In the genomic region with DNA sequence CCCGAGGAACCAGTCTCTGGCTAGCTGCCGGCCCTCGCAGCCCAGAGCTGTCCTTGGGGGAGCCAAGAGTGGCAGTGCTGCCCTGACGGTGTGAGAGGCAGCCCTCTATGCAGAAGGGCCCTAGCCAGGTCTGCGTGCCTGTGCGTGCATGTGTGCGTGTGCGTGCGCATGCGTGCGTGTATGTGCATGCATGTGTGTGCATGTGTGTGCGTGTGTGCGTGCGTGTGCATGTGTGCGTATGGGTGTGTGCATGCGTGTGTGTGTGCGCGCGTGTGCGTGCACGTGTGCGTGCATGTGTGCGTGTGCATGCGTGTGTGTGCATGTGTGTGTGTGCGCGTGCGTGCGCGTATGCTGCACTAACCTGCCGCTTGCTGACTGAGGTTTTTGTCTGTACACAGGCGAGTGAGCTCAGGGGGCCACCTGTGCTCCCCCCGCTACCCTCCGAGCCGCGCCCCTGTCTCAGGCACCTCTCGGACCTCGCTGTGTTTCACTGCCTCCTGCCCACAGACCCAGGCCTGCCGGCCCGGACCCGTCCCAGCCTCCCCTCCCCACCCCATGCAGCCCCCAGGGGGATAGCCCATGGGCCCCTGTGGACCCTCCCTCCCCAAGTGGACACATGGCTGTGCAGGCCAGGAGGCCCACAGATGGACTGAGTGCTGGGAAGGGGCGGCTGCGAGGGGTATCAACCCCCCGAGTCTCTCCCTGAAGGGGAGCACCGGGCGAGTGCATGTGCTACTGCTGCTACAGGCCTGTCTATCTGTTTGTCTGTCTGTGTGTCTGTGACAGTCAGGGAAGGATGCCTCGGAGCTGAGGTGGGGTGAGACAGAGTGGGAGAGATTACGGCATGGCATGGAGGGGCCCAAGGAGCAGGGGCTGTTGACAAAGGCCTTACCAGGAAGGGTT, we compare ENCODE assay signal across 18 cellular contexts. TPM values are rescaled to one million over a fixed set of nuclear protein-coding genes. Genes with fewer than 3 reads are reported as not detected.
DNase-seq lines count a peak whose midpoint lies in the region; ATAC-seq, FAIRE-seq and TF ChIP-seq lines count a peak whose summit lies in the region.
"Had no signal": no experiment of that assay in that cellular context is flagged by ENCODE, and none has a peak within 500 bp of the region (broad histone marks: within the 10 kb centered on the region; RNA-seq: fewer than 3 reads in every experiment).

No MANE protein-coding gene starts in this region.

- intact Hi-C loops in GM12878 (cut with micrococcal nuclease; ENCODE audit: unreplicated experiment), result no loop called here
- intact Hi-C loops in kidney (cut with DNase I), result no loop called here
- intact Hi-C loops in Calu3 (cut with micrococcal nuclease; ENCODE audit: unreplicated experiment), result no loop called here

- H3K27ac Mint-ChIP-seq in Calu3 (ENCODE audit: unreplicated experiment), result no peak overlapping the region
- H3K27ac Mint-ChIP-seq: CD8-positive, alpha-beta memory T cell; IgD-negative memory B cell had no signal

- H3K4me3 ChIP-seq in GM12878 (no peak overlapping the region), kidney (ENCODE audit: low read length in 2 of 2) (no peak overlapping the region), thoracic aorta (no peak overlapping the region)
- H3K4me3 ChIP-seq: HAP-1, SJSA1 had no signal

- no peak overlapping the region for H2AFZ ChIP-seq in GM12878 (ENCODE audit: control insufficient read depth, low read depth, low read length)

- H3K4me1 ChIP-seq in GM12878 (ENCODE audit: control insufficient read depth, insufficient read depth, low read length), result no peaks in the 10 kb centered on the region
- H3K4me1 ChIP-seq in kidney (ENCODE audit: control insufficient read depth in 1 of 2, insufficient read depth in 1 of 2, low read depth in 1 of 2, low read length in 2 of 2), result no peaks in the 10 kb centered on the region
- peaks cover 15 to 90% of the 10 kb centered on the region in 2 donors for H3K4me1 ChIP-seq in thoracic aorta (ENCODE audit: control insufficient read depth in 1 of 2, low read depth in 2 of 2)
- H3K4me1 ChIP-seq: HAP-1 had no signal

- TF ChIP-seq CTCF in GM12878 (IDR thresholded peaks at IDR 0.05 in 2 of 3, conservative IDR thresholded peaks at IDR 0.05 in 1 of 3; ENCODE audit: control insufficient read depth in 2 of 3, extremely low read depth in 1 of 3, insufficient read depth in 1 of 3, low read depth in 3 of 3, low read length in 3 of 3) (no peak), kidney (IDR thresholded peaks at IDR 0.05; ENCODE audit: borderline replicate concordance, extremely low read depth, insufficient read depth) (no peak), thoracic aorta (IDR thresholded peaks at IDR 0.05) (no peak), Calu3 (IDR thresholded peaks at IDR 0.05; ENCODE audit: unreplicated experiment) (no peak)

- H3K36me3 ChIP-seq in GM12878 (ENCODE audit: control insufficient read depth in 2 of 2, insufficient read depth in 2 of 2, low read length in 1 of 2), result no peaks in the 10 kb centered on the region
- H3K36me3 ChIP-seq in kidney (ENCODE audit: control insufficient read depth in 1 of 2, insufficient read depth in 2 of 2, low read length in 2 of 2), result no peaks in the 10 kb centered on the region
- H3K36me3 ChIP-seq in thoracic aorta, result peaks cover 87% of the 10 kb centered on the region
- H3K36me3 ChIP-seq: HAP-1, SJSA1 had no signal

- H3K27me3 ChIP-seq in GM12878 (replicated peaks in 1 of 2; ENCODE audit: control insufficient read depth in 2 of 2, insufficient read depth in 2 of 2, low read length in 1 of 2) (no peaks in the 10 kb centered on the region), thoracic aorta (replicated peaks; ENCODE audit: insufficient read depth) (no peaks in the 10 kb centered on the region)
- H3K27me3 ChIP-seq: SJSA1 had no signal

- H3K27me3 Mint-ChIP-seq in Calu3 (ENCODE audit: unreplicated experiment), result no peaks in the 10 kb centered on the region

- ATAC-seq in GM12878, result no peak
- ATAC-seq in thoracic aorta (ENCODE audit: insufficient number of reproducible peaks, low FRiP score, low read depth), result no peak
- ATAC-seq in HG03196 (IDR thresholded peaks at IDR 0.05; ENCODE audit: unreplicated experiment), result no peak

- TF ChIP-seq EP300 in GM12878 (IDR thresholded peaks at IDR 0.05; ENCODE audit: borderline replicate concordance in 1 of 2, control insufficient read depth in 1 of 2, low read depth in 2 of 2, low read length in 2 of 2), result no peak

- H3K9ac ChIP-seq in GM12878 (ENCODE audit: control insufficient read depth, insufficient read depth, low read length), result no peak overlapping the region
- no peak overlapping the region for H3K9ac ChIP-seq in kidney (ENCODE audit: low read length in 2 of 2)

- no peak overlapping the region for H3K4me3 Mint-ChIP-seq in Calu3 (ENCODE audit: low read depth, unreplicated experiment)
- H3K4me3 Mint-ChIP-seq: CD8-positive, alpha-beta memory T cell; IgD-negative memory B cell had no signal

- H3K9me3 Mint-ChIP-seq in Calu3 (ENCODE audit: low read depth, unreplicated experiment), result no peaks in the 10 kb centered on the region
- H3K9me3 Mint-ChIP-seq: CD8-positive, alpha-beta memory T cell had no signal

- DNase-seq in HTR-8/SVneo (ENCODE audit: insufficient read length, low spot score), result no peak
- DNase-seq in GM12878 (ENCODE audit: low read depth, low spot score), result no peak
- DNase-seq in kidney, result peak; percentile 75
- DNase-seq in thoracic aorta (ENCODE audit: low spot score), result no peak
- no peak for DNase-seq in activated T-cell treated with anti-CD3 and anti-CD28 coated beads, Interleukin-2, amount 50 U/mL, for 48 hours
- no peak for DNase-seq in Calu3
- DNase-seq: CD8-positive, alpha-beta memory T cell; EL; MV-4-11; NCI-H1436; NCI-H2081 treated with DMSO at 0.1 percent for 48 hours; NCI-H524 had no signal

- BruUV-seq in GM12878 (replicated peaks; lab: Mats Ljungman, UMichigan) (no TSS peak), Calu3 (replicated peaks; lab: Mats Ljungman, UMichigan) (no TSS peak)

- POLR2A ChIA-PET in GM12878 (lab: Charles Lee), result no interaction called here

- RAD21 ChIA-PET in GM12878 (lab: Charles Lee; ENCODE audit: unreplicated experiment), result no interaction called here

- no peak for TF ChIP-seq RAD21 in GM12878 (IDR thresholded peaks at IDR 0.05; ENCODE audit: insufficient read depth, low read depth, low read length)

- H3K36me3 Mint-ChIP-seq in Calu3 (ENCODE audit: insufficient read depth, unreplicated experiment), result no peaks in the 10 kb centered on the region
- H3K36me3 Mint-ChIP-seq: CD8-positive, alpha-beta memory T cell had no signal

- H4K20me1 ChIP-seq in GM12878 (ENCODE audit: control insufficient read depth, insufficient read depth), result no peaks in the 10 kb centered on the region

- 69% methylated on average over 47 of the region's 47 CpGs for WGBS in GM12878 (ENCODE audit: insufficient coverage, insufficient replicate concordance, low lambda C conversion rate, missing lambda C conversion rate)

- H3K4me1 Mint-ChIP-seq in Calu3 (ENCODE audit: low read depth, unreplicated experiment), result peaks cover 13% of the 10 kb centered on the region
- H3K4me1 Mint-ChIP-seq: CD8-positive, alpha-beta memory T cell; IgD-negative memory B cell had no signal

- TF ChIP-seq POLR2A in GM12878 (IDR thresholded peaks at IDR 0.05; ENCODE audit: low read depth, low read length), result no peak

- SMC1A ChIA-PET in GM12878 (lab: Charles Lee; ENCODE audit: uncharacterized antibody, unreplicated experiment), result no interaction called here

- FAIRE-seq in HTR-8/SVneo (lab: Jason Lieb, UNC) (peak; percentile 96), GM12878 (lab: Jason Lieb, UNC) (no peak), kidney (lab: Jason Lieb, UNC) (no peak)

- in situ Hi-C loops in GM12878 (cut with MboI), result no loop called here

- CTCF ChIA-PET in GM12878 (lab: Yijun Ruan, JAX), result no interaction called here
- CTCF ChIA-PET in Calu3 (lab: Charles Lee), result interaction anchor here (0.6 kb wide), 1 partner anchor 47 kb away, joined by 4 read pairs; no protein-coding TSS in a partner anchor

- no peak overlapping the region for H3K4me2 ChIP-seq in GM12878 (ENCODE audit: control insufficient read depth, insufficient read depth)

- H3K9me3 ChIP-seq in GM12878 (replicated peaks; ENCODE audit: control insufficient read depth, insufficient read depth, low read length) (no peaks in the 10 kb centered on the region), kidney (ENCODE audit: control insufficient read depth in 1 of 2, low read length in 2 of 2) (no peaks in the 10 kb centered on the region), thoracic aorta (no peaks in the 10 kb centered on the region)
- H3K9me3 ChIP-seq: HAP-1, SJSA1 had no signal

- H3K79me2 ChIP-seq in GM12878 (ENCODE audit: control insufficient read depth, insufficient read depth, low read length), result no peaks in the 10 kb centered on the region

- no peak overlapping the region for H3K27ac ChIP-seq in GM12878 (ENCODE audit: control insufficient read depth, insufficient read depth)
- no peak overlapping the region for H3K27ac ChIP-seq in kidney (ENCODE audit: low read depth in 2 of 2, low read length in 2 of 2)
- peak overlapping the region; percentile 62 to 99 for H3K27ac ChIP-seq in thoracic aorta
- H3K27ac ChIP-seq: SJSA1 had no signal

RNA-seq across cellular contexts. Expression of gene SPEG, which starts 31.3 kb away (rescaled TPM):
- total RNA-seq in GM12878 (2013; cell fraction: nucleolus; rRNA removed), result not detected in 2 replicates
- total RNA-seq in GM12878 (2014; rRNA removed) (not detected in 2 replicates), GM12878 (2014; rRNA removed; fragmentation: Illumina TruSeq; extraction: Trizol) (not detected in 2 replicates), GM12878 (2021) (0.28 TPM in 1 of 2 replicates, not detected in the other), kidney (26.6 TPM), thoracic aorta (100 to 1,000 TPM; 426 to 455 TPM), Calu3 (2022) (13.4 and 16.7 TPM in 2 replicates)
- not detected for polyA plus RNA-seq in GM12878 (2011; ENCODE audit: low read depth)
- polyA plus RNA-seq in GM12878 (2011; rRNA removed) (not detected in 2 replicates), GM12878 (2014; fragmentation: Illumina TruSeq; extraction: Trizol) (not detected in 2 replicates), GM12878 (2014; fragmentation: Nextera tagmentation; extraction: Ambion mirVana) (not detected), GM12878 (2014; rRNA removed) (0.01 and 0.03 TPM in 2 replicates), GM12878 (2016; fragmentation: Nextera tagmentation; extraction: Ambion mirVana) (not detected), kidney (ENCODE audit: insufficient read depth, low read depth, low replicate concordance) (13.1 TPM)
- 0.01 and 0.02 TPM in 2 replicates for polyA plus RNA-seq in GM12878 (2011; cell fraction: cytosol; rRNA removed)
- 0.21 TPM in 1 of 2 replicates, not detected in the other for polyA plus RNA-seq in GM12878 (2011; cell fraction: nucleus; rRNA removed)
- polyA plus RNA-seq in GM12878 (2012), result 0.17 TPM in 1 of 2 replicates, not detected in the other
- polyA minus RNA-seq in GM12878 (2011; rRNA and poly(A)+ RNA removed), result not detected in 2 replicates
- polyA minus RNA-seq in GM12878 (2011; cell fraction: cytosol; rRNA and poly(A)+ RNA removed), result not detected in 2 replicates
- polyA minus RNA-seq in GM12878 (2011; cell fraction: nucleus; rRNA and poly(A)+ RNA removed), result not detected in 2 replicates
- polyA plus RNA-seq: IgD-negative memory B cell had no signal

RNA-seq across cellular contexts. Expression of gene GMPPA, which starts 32.8 kb away (rescaled TPM):
- total RNA-seq in GM12878 (2013; cell fraction: nucleolus; rRNA removed), result 20.1 and 20.9 TPM in 2 replicates
- total RNA-seq in GM12878 (2014; rRNA removed) (44.6 and 45.9 TPM in 2 replicates), GM12878 (2014; rRNA removed; fragmentation: Illumina TruSeq; extraction: Trizol) (23.4 and 24.4 TPM in 2 replicates), GM12878 (2021) (37.6 and 45.3 TPM in 2 replicates), kidney (33.9 TPM), thoracic aorta (10 to 100 TPM; 30.5 to 56.5 TPM), Calu3 (2022) (53.0 and 59.4 TPM in 2 replicates)
- polyA plus RNA-seq in GM12878 (2011; ENCODE audit: low read depth), result 51.7 TPM
- polyA plus RNA-seq in GM12878 (2011; rRNA removed) (31.1 and 53.6 TPM in 2 replicates), GM12878 (2014; fragmentation: Illumina TruSeq; extraction: Trizol) (35.6 and 38.9 TPM in 2 replicates), GM12878 (2014; fragmentation: Nextera tagmentation; extraction: Ambion mirVana) (10 to 100 TPM in 1 of 2 experiments, 1 to 10 TPM in 1; 1.9 to 10.2 TPM), GM12878 (2014; rRNA removed) (49.9 and 54.5 TPM in 2 replicates), GM12878 (2016; fragmentation: Nextera tagmentation; extraction: Ambion mirVana) (10 to 100 TPM; 66.8 to 83.2 TPM), kidney (ENCODE audit: insufficient read depth, low read depth, low replicate concordance) (53.1 TPM)
- 80.7 and 80.9 TPM in 2 replicates for polyA plus RNA-seq in GM12878 (2011; cell fraction: cytosol; rRNA removed)
- polyA plus RNA-seq in GM12878 (2011; cell fraction: nucleus; rRNA removed), result 106 and 110 TPM in 2 replicates
- polyA plus RNA-seq in GM12878 (2012), result 47.7 and 54.4 TPM in 2 replicates
- 53.2 and 62.3 TPM in 2 replicates for polyA minus RNA-seq in GM12878 (2011; rRNA and poly(A)+ RNA removed)
- polyA minus RNA-seq in GM12878 (2011; cell fraction: cytosol; rRNA and poly(A)+ RNA removed), result 16.4 and 26.6 TPM in 2 replicates
- 18.9 and 24.5 TPM in 2 replicates for polyA minus RNA-seq in GM12878 (2011; cell fraction: nucleus; rRNA and poly(A)+ RNA removed)

RNA-seq across cellular contexts. Expression of gene DES, which starts 47.7 kb away (rescaled TPM):
- not detected in 2 replicates for total RNA-seq in GM12878 (2013; cell fraction: nucleolus; rRNA removed)
- total RNA-seq in GM12878 (2014; rRNA removed) (not detected in 2 replicates), GM12878 (2014; rRNA removed; fragmentation: Illumina TruSeq; extraction: Trizol) (not detected in 2 replicates), GM12878 (2021) (0.66 and 0.80 TPM in 2 replicates), kidney (74.2 TPM), thoracic aorta (100 to 1,000 TPM; 146 to 302 TPM), Calu3 (2022) (not detected in 2 replicates)
- not detected for polyA plus RNA-seq in GM12878 (2011; ENCODE audit: low read depth)
- polyA plus RNA-seq in GM12878 (2011; rRNA removed) (not detected in 2 replicates), GM12878 (2014; fragmentation: Illumina TruSeq; extraction: Trizol) (not detected in 2 replicates), GM12878 (2014; fragmentation: Nextera tagmentation; extraction: Ambion mirVana) (not detected), GM12878 (2014; rRNA removed) (not detected in 2 replicates), GM12878 (2016; fragmentation: Nextera tagmentation; extraction: Ambion mirVana) (not detected), kidney (ENCODE audit: insufficient read depth, low read depth, low replicate concordance) (30.0 TPM)
- polyA plus RNA-seq in GM12878 (2011; cell fraction: cytosol; rRNA removed), result not detected in 2 replicates
- not detected in 2 replicates for polyA plus RNA-seq in GM12878 (2011; cell fraction: nucleus; rRNA removed)
- polyA plus RNA-seq in GM12878 (2012), result not detected in 2 replicates
- not detected in 2 replicates for polyA minus RNA-seq in GM12878 (2011; rRNA and poly(A)+ RNA removed)
- polyA minus RNA-seq in GM12878 (2011; cell fraction: cytosol; rRNA and poly(A)+ RNA removed), result not detected in 2 replicates
- polyA minus RNA-seq in GM12878 (2011; cell fraction: nucleus; rRNA and poly(A)+ RNA removed), result not detected in 2 replicates
- total RNA-seq: CD8-positive, alpha-beta memory T cell had no signal
- polyA plus RNA-seq: CD8-positive, alpha-beta memory T cell; IgD-negative memory B cell had no signal

RNA-seq across cellular contexts. Expression of gene ASIC4, which starts 48.4 kb away (rescaled TPM):
- total RNA-seq in GM12878 (2013; cell fraction: nucleolus; rRNA removed), result 0.22 and 0.25 TPM in 2 replicates
- not detected in 2 replicates for total RNA-seq in GM12878 (2014; rRNA removed)
- not detected in 2 replicates for total RNA-seq in GM12878 (2014; rRNA removed; fragmentation: Illumina TruSeq; extraction: Trizol)
- not detected in 2 replicates for total RNA-seq in GM12878 (2021)
- not detected for polyA plus RNA-seq in GM12878 (2011; ENCODE audit: low read depth)
- polyA plus RNA-seq in GM12878 (2011; rRNA removed), result not detected in 2 replicates
- polyA plus RNA-seq in GM12878 (2011; cell fraction: cytosol; rRNA removed), result not detected in 2 replicates
- 0.09 and 0.10 TPM in 2 replicates for polyA plus RNA-seq in GM12878 (2011; cell fraction: nucleus; rRNA removed)
- polyA plus RNA-seq in GM12878 (2012), result 0.06 and 0.08 TPM in 2 replicates
- 0.01 TPM in 1 of 2 replicates, not detected in the other for polyA plus RNA-seq in GM12878 (2014; fragmentation: Illumina TruSeq; extraction: Trizol)
- not detected for polyA plus RNA-seq in GM12878 (2014; fragmentation: Nextera tagmentation; extraction: Ambion mirVana)
- polyA plus RNA-seq in GM12878 (2014; rRNA removed), result not detected in 2 replicates
- polyA plus RNA-seq in GM12878 (2016; fragmentation: Nextera tagmentation; extraction: Ambion mirVana), result not detected
- not detected in 2 replicates for polyA minus RNA-seq in GM12878 (2011; rRNA and poly(A)+ RNA removed)
- polyA minus RNA-seq in GM12878 (2011; cell fraction: cytosol; rRNA and poly(A)+ RNA removed), result not detected in 2 replicates
- polyA minus RNA-seq in GM12878 (2011; cell fraction: nucleus; rRNA and poly(A)+ RNA removed), result 0.10 TPM in 1 of 2 replicates, not detected in the other
- not detected for total RNA-seq in kidney
- not detected for polyA plus RNA-seq in kidney (ENCODE audit: insufficient read depth, low read depth, low replicate concordance)
- under 1 TPM in 1 of 2 donors, not detected in 1; 0.41 TPM for total RNA-seq in thoracic aorta
- total RNA-seq in Calu3 (2022), result 0.17 TPM in 1 of 2 replicates, not detected in the other
- total RNA-seq: CD8-positive, alpha-beta memory T cell; LHCN-M2; RPMI7951; SJSA1 had no signal
- polyA plus RNA-seq: CD8-positive, alpha-beta memory T cell; IgD-negative memory B cell had no signal

Comparison
In these comparisons a context has a peak if more than half of its experiments do, and no peak if none do; other contexts are left out.
1. H3K27ac ChIP-seq: peak in thoracic aorta (2 of 2); none in GM12878 (single experiment) and kidney (0 of 2).
2. RNA of gene SPEG, which starts 31.3 kb away (total RNA-seq): 426 to 455 TPM in thoracic aorta; 26.6 TPM in kidney (single experiment), 13.4 to 16.7 TPM in Calu3 and 0.28 TPM in GM12878; every median in the first group is over 10 times any median in the second.
3. RNA of gene DES, which starts 47.7 kb away (total RNA-seq): 146 to 302 TPM in thoracic aorta and 74.2 TPM in kidney (single experiment); 0.66 to 0.80 TPM in GM12878 and not detected in Calu3; every median in the first group is over 10 times any median in the second.